Comparison of ENCODE assay signal across 1 cellular context in genomic region chr9:136711751-136712689, GRCh38.
TF ChIP-seq lines count a peak whose summit lies in the region.

TSS of gene DIPK1B (plus strand) at chr9:136712572. CDS start at chr9:136712666, 94 bp downstream.

TF ChIP-seq in SK-N-SH, 30 proteins besides CTCF, POLR2A, EP300 and RAD21 (continued from another document):
- no peak for TF ChIP-seq REST (IDR thresholded peaks at IDR 0.05; ENCODE audit: low read depth, low read length)
- no peak for TF ChIP-seq RFX5 (IDR thresholded peaks at IDR 0.05; ENCODE audit: low read length)
- TF ChIP-seq POLR2AphosphoS5 (IDR thresholded peaks at IDR 0.05; ENCODE audit: low read depth, low read length) = no peak
- no peak for TF ChIP-seq NFIC (IDR thresholded peaks at IDR 0.05; ENCODE audit: borderline replicate concordance)
